In the genomic region with DNA sequence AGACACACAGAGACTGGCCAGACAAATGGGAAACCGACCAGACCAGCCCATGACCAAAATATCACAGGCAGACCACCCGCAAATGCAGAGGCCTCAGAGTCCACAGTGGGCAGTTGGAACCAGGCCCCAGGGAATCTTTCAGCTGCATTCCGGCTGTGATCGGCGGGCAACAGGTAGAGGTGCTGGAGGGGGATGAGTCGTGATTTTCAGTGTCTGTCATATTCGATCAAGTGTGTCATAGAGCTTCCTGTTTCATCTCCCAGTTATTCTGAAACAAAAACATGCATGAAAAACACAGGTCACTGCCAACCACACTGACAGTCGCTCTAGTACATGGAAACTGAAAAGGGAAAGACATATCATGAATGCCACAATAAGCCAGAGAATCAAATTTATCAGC, we compare ENCODE assay signal across 8 cellular contexts.
DNase-seq lines count a peak whose midpoint lies in the region; ATAC-seq and TF ChIP-seq lines count a peak whose summit lies in the region.
"Not testable (repeated sequence)": the region's sequence is repeated elsewhere in the genome, so short reads cannot be mapped to it uniquely, and the experiment has no call there.

No MANE protein-coding gene starts in this region.

- H3K4me1 Mint-ChIP-seq in activated T-helper 2 cell treated with anti-CD3 and anti-CD28 coated beads, Interferon-gamma antibody, Interleukin-2, Interleukin-4, amounts not matched to agents 10 μg/mL and 5 μg/mL and 100 μg/mL, durations not matched to agents 14 hours and 24 hours and 36 hours (ENCODE audit: low read depth), result peaks cover 41% of the 10 kb centered on the region
- peaks cover 27 to 45% of the 10 kb centered on the region in 2 donors for H3K4me1 Mint-ChIP-seq in stimulated activated naive B cell treated with anti-CD40 and anti-IgM and Interleukin-4, amounts not matched to agents 10 μg/mL and 1 μg/mL and 100 μg/mL, for 72 hours

- H4K20me1 ChIP-seq in OCI-LY7 (ENCODE audit: insufficient read depth, low read length), result not testable (repeated sequence)

- peak overlapping the region; percentile 34 for H3K4me3 ChIP-seq in OCI-LY7 (ENCODE audit: low read depth, low read length, poor library complexity, severe bottlenecking)

- not testable (repeated sequence) for BruUV-seq in OCI-LY7 (replicated peaks; lab: Mats Ljungman, UMichigan)

- H3K4me2 ChIP-seq in OCI-LY7 (ENCODE audit: low read length), result peak overlapping the region; percentile 67

- not testable (repeated sequence) for TF ChIP-seq CTCF in OCI-LY7 (conservative IDR thresholded peaks at IDR 0.05; ENCODE audit: low read length)

- not testable (repeated sequence) for H3K36me3 ChIP-seq in OCI-LY7 (ENCODE audit: insufficient read depth, low read length)

- POLR2A ChIA-PET in OCI-LY7 (lab: Charles Lee), result not testable (repeated sequence)

- H2AFZ ChIP-seq in OCI-LY7 (ENCODE audit: low read length), result peak overlapping the region; percentile 69

- H3K9me2 ChIP-seq in OCI-LY7 (ENCODE audit: insufficient read depth, low read length), result not testable (repeated sequence)

- H3K36me3 Mint-ChIP-seq in activated T-helper 2 cell treated with anti-CD3 and anti-CD28 coated beads, Interferon-gamma antibody, Interleukin-2, Interleukin-4, amounts not matched to agents 10 μg/mL and 5 μg/mL and 100 μg/mL, durations not matched to agents 14 hours and 24 hours and 36 hours (ENCODE audit: low read depth), result peaks cover 29% of the 10 kb centered on the region
- not testable (repeated sequence) for H3K36me3 Mint-ChIP-seq in stimulated activated naive B cell treated with anti-CD40 and anti-IgM and Interleukin-4, amounts not matched to agents 10 μg/mL and 1 μg/mL and 100 μg/mL, for 72 hours

- H3K79me2 ChIP-seq in OCI-LY7 (ENCODE audit: insufficient read depth, low read depth, low read length), result not testable (repeated sequence)

- DNase-seq in OCI-LY7 (ENCODE audit: low spot score) (peak; percentile 52), Right ventricle myocardium inferior (ENCODE audit: missing footprints) (peak; percentile 7)
- not testable (repeated sequence) for DNase-seq in activated T-helper 2 cell treated with anti-CD3 and anti-CD28 coated beads, Interferon-gamma antibody, Interleukin-2, Interleukin-4, amounts not matched to agents 10 μg/mL and 5 μg/mL and 100 μg/mL, durations not matched to agents 14 hours and 24 hours and 36 hours (ENCODE audit: low spot score); stimulated activated naive B cell treated with anti-CD40 and anti-IgM and Interleukin-4, amounts not matched to agents 10 μg/mL and 1 μg/mL and 100 μg/mL, for 72 hours

- not testable (repeated sequence) for H3K9me3 ChIP-seq in OCI-LY7 (ENCODE audit: low read length)

- not testable (repeated sequence) for H3K9me3 Mint-ChIP-seq in activated T-helper 2 cell treated with anti-CD3 and anti-CD28 coated beads, Interferon-gamma antibody, Interleukin-2, Interleukin-4, amounts not matched to agents 10 μg/mL and 5 μg/mL and 100 μg/mL, durations not matched to agents 14 hours and 24 hours and 36 hours; stimulated activated naive B cell treated with anti-CD40 and anti-IgM and Interleukin-4, amounts not matched to agents 10 μg/mL and 1 μg/mL and 100 μg/mL, for 72 hours

- H3K27me3 Mint-ChIP-seq in activated T-helper 2 cell treated with anti-CD3 and anti-CD28 coated beads, Interferon-gamma antibody, Interleukin-2, Interleukin-4, amounts not matched to agents 10 μg/mL and 5 μg/mL and 100 μg/mL, durations not matched to agents 14 hours and 24 hours and 36 hours (ENCODE audit: low read depth); stimulated activated naive B cell treated with anti-CD40 and anti-IgM and Interleukin-4, amounts not matched to agents 10 μg/mL and 1 μg/mL and 100 μg/mL, for 72 hours: not testable (repeated sequence)

- peak overlapping the region; percentile 80 for H3K27ac Mint-ChIP-seq in activated T-helper 2 cell treated with anti-CD3 and anti-CD28 coated beads, Interferon-gamma antibody, Interleukin-2, Interleukin-4, amounts not matched to agents 10 μg/mL and 5 μg/mL and 100 μg/mL, durations not matched to agents 14 hours and 24 hours and 36 hours
- H3K27ac Mint-ChIP-seq in stimulated activated naive B cell treated with anti-CD40 and anti-IgM and Interleukin-4, amounts not matched to agents 10 μg/mL and 1 μg/mL and 100 μg/mL, for 72 hours, result peak overlapping the region; percentile 85

- intact Hi-C loops in OCI-LY7 (cut with micrococcal nuclease; ENCODE audit: unreplicated experiment); activated T-helper 2 cell treated with anti-CD3 and anti-CD28 coated beads, Interferon-gamma antibody, Interleukin-2, Interleukin-4, amounts not matched to agents 10 μg/mL and 5 μg/mL and 100 μg/mL, durations not matched to agents 14 hours and 24 hours and 36 hours (cut with micrococcal nuclease); Right ventricle myocardium inferior (cut with DNase I): not testable (repeated sequence)

- CTCF ChIA-PET in OCI-LY7 (lab: Charles Lee; ENCODE audit: unreplicated experiment), result not testable (repeated sequence)

- peaks cover 57% of the 10 kb centered on the region for H3K4me1 ChIP-seq in OCI-LY7 (ENCODE audit: insufficient read depth, low read length, poor library complexity, severe bottlenecking)

- H3K27ac ChIP-seq in OCI-LY7 (ENCODE audit: low read depth, low read length, poor library complexity, severe bottlenecking), result peak overlapping the region; percentile 64

- H3K4me3 Mint-ChIP-seq in activated T-helper 2 cell treated with anti-CD3 and anti-CD28 coated beads, Interferon-gamma antibody, Interleukin-2, Interleukin-4, amounts not matched to agents 10 μg/mL and 5 μg/mL and 100 μg/mL, durations not matched to agents 14 hours and 24 hours and 36 hours (ENCODE audit: low read depth), result peak overlapping the region; percentile 13
- H3K4me3 Mint-ChIP-seq in stimulated activated naive B cell treated with anti-CD40 and anti-IgM and Interleukin-4, amounts not matched to agents 10 μg/mL and 1 μg/mL and 100 μg/mL, for 72 hours, result peak overlapping the region; percentile 51 to 53

- ATAC-seq in GM18498 (IDR thresholded peaks at IDR 0.05; ENCODE audit: unreplicated experiment) (peak; percentile 66), GM19395 (IDR thresholded peaks at IDR 0.05; ENCODE audit: unreplicated experiment) (peak; percentile 60), GM21786 (IDR thresholded peaks at IDR 0.05; ENCODE audit: unreplicated experiment) (peak; percentile 34), HG03103 (IDR thresholded peaks at IDR 0.05; ENCODE audit: low read depth, unreplicated experiment) (peak; percentile 36)
- not testable (repeated sequence) for ATAC-seq in Right ventricle myocardium inferior
- peak; percentile 36 to 55 for ATAC-seq in stimulated activated naive B cell treated with anti-CD40 and anti-IgM and Interleukin-4, amounts not matched to agents 10 μg/mL and 1 μg/mL and 100 μg/mL, for 72 hours (replicated peaks)
